26 cellular contexts compared by ENCODE assay signal in the genomic region with DNA sequence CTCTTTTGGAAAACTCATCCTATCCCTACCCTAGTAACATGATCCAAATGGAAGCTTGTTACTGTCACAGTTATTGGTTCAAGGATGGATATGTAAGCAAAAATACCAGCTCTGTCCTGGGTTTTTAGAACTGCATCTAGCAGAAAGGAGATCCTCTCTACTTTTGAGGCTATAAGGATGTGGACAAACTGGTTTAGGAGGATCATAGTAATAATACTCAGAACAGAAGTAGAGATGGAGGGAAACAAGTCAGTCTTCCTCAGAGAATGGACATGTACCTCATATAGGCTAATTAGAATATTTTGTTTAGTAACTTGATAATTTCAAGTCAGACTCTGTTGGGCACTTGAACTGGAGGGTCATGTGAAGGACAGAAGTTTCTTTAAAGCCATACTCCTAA. TPM values are rescaled to one million over a fixed set of nuclear protein-coding genes. Genes with fewer than 3 reads are reported as not detected.
DNase-seq lines count a peak whose midpoint lies in the region; ATAC-seq, FAIRE-seq and TF ChIP-seq lines count a peak whose summit lies in the region.
"Had no signal": no experiment of that assay in that cellular context is flagged by ENCODE, and none has a peak within 500 bp of the region (broad histone marks: within the 10 kb centered on the region; RNA-seq: fewer than 3 reads in every experiment).

No MANE protein-coding gene starts in this region.

- no peak for DNase-seq in activated CD8-positive, alpha-beta T cell treated with anti-CD3 and anti-CD28 coated beads for 36 hours
- DNase-seq in activated CD8-positive, alpha-beta T cell treated with anti-CD3 and anti-CD28 coated beads, Interleukin-2, amount 10 ng/mL, durations not matched to agents 7 days and 5 days, result no peak
- no peak for DNase-seq in HTR-8/SVneo (ENCODE audit: insufficient read length, low spot score)
- DNase-seq in activated T-helper 2 cell treated with anti-CD3 and anti-CD28 coated beads, Interferon-gamma antibody, Interleukin-2, Interleukin-4, amounts not matched to agents 10 μg/mL and 5 μg/mL and 100 μg/mL, durations not matched to agents 14 hours and 24 hours and 36 hours (ENCODE audit: low spot score), result no peak
- DNase-seq in stimulated activated effector memory CD8-positive, alpha-beta T cell treated with anti-CD3 and anti-CD28 coated beads, Interleukin-12 subunit alpha, Interleukin-12 subunit beta, amount 100 ng/mL, for 72 hours (ENCODE audit: low spot score in 2 of 2), result no peak
- DNase-seq: ACHN; BE2C; caudate nucleus; foreskin fibroblast; head of caudate nucleus; kidney; midbrain; naive thymus-derived CD8-positive, alpha-beta T cell; NCI-H146; NCI-H2171 treated with DMSO at 0.1 percent for 48 hours; NCI-H526; NK-92 treated with Interleukin-12 subunit alpha and Interleukin-12 subunit beta, amount 100 ng/mL, for 24 hours; Peyer's patch; SIG-M5; stomach; thyroid gland had no signal

- H3K4me3 Mint-ChIP-seq in activated CD8-positive, alpha-beta T cell treated with anti-CD3 and anti-CD28 coated beads for 36 hours, result no peak overlapping the region
- H3K4me3 Mint-ChIP-seq in activated CD8-positive, alpha-beta T cell treated with anti-CD3 and anti-CD28 coated beads, Interleukin-2, amount 10 ng/mL, durations not matched to agents 7 days and 5 days, result no peak overlapping the region
- H3K4me3 Mint-ChIP-seq in activated T-helper 2 cell treated with anti-CD3 and anti-CD28 coated beads, Interferon-gamma antibody, Interleukin-2, Interleukin-4, amounts not matched to agents 10 μg/mL and 5 μg/mL and 100 μg/mL, durations not matched to agents 14 hours and 24 hours and 36 hours (ENCODE audit: low read depth), result peak overlapping the region; percentile 2
- H3K4me3 Mint-ChIP-seq in stimulated activated effector memory CD8-positive, alpha-beta T cell treated with anti-CD3 and anti-CD28 coated beads, Interleukin-12 subunit alpha, Interleukin-12 subunit beta, amount 100 ng/mL, for 72 hours, result peak overlapping the region; percentile 41

- peaks cover 5% of the 10 kb centered on the region for H3K9me3 Mint-ChIP-seq in activated CD8-positive, alpha-beta T cell treated with anti-CD3 and anti-CD28 coated beads for 36 hours
- peaks cover 10% of the 10 kb centered on the region for H3K9me3 Mint-ChIP-seq in activated CD8-positive, alpha-beta T cell treated with anti-CD3 and anti-CD28 coated beads, Interleukin-2, amount 10 ng/mL, durations not matched to agents 7 days and 5 days (ENCODE audit: insufficient read depth)
- H3K9me3 Mint-ChIP-seq in activated T-helper 2 cell treated with anti-CD3 and anti-CD28 coated beads, Interferon-gamma antibody, Interleukin-2, Interleukin-4, amounts not matched to agents 10 μg/mL and 5 μg/mL and 100 μg/mL, durations not matched to agents 14 hours and 24 hours and 36 hours, result peaks cover 11% of the 10 kb centered on the region
- no peaks in the 10 kb centered on the region for H3K9me3 Mint-ChIP-seq in stimulated activated effector memory CD8-positive, alpha-beta T cell treated with anti-CD3 and anti-CD28 coated beads, Interleukin-12 subunit alpha, Interleukin-12 subunit beta, amount 100 ng/mL, for 72 hours

- intact Hi-C loops in activated CD8-positive, alpha-beta T cell treated with anti-CD3 and anti-CD28 coated beads for 36 hours (cut with micrococcal nuclease), result no loop called here
- intact Hi-C loops in activated T-helper 2 cell treated with anti-CD3 and anti-CD28 coated beads, Interferon-gamma antibody, Interleukin-2, Interleukin-4, amounts not matched to agents 10 μg/mL and 5 μg/mL and 100 μg/mL, durations not matched to agents 14 hours and 24 hours and 36 hours (cut with micrococcal nuclease), result loop anchor here (5.0 to 10.0 kb wide), 2 partner anchors 78 to 266 kb away; no protein-coding TSS in a partner anchor

- peaks cover 38% of the 10 kb centered on the region for H3K36me3 Mint-ChIP-seq in activated CD8-positive, alpha-beta T cell treated with anti-CD3 and anti-CD28 coated beads for 36 hours (ENCODE audit: low read depth)
- H3K36me3 Mint-ChIP-seq in activated CD8-positive, alpha-beta T cell treated with anti-CD3 and anti-CD28 coated beads, Interleukin-2, amount 10 ng/mL, durations not matched to agents 7 days and 5 days (ENCODE audit: low read depth), result peaks cover 56% of the 10 kb centered on the region
- peaks cover 60% of the 10 kb centered on the region for H3K36me3 Mint-ChIP-seq in activated T-helper 2 cell treated with anti-CD3 and anti-CD28 coated beads, Interferon-gamma antibody, Interleukin-2, Interleukin-4, amounts not matched to agents 10 μg/mL and 5 μg/mL and 100 μg/mL, durations not matched to agents 14 hours and 24 hours and 36 hours (ENCODE audit: low read depth)
- peaks cover 18% of the 10 kb centered on the region for H3K36me3 Mint-ChIP-seq in stimulated activated effector memory CD8-positive, alpha-beta T cell treated with anti-CD3 and anti-CD28 coated beads, Interleukin-12 subunit alpha, Interleukin-12 subunit beta, amount 100 ng/mL, for 72 hours

- POLR2A ChIA-PET in activated CD8-positive, alpha-beta T cell treated with anti-CD3 and anti-CD28 coated beads for 36 hours (lab: Charles Lee), result interaction anchor here (0.7 to 0.9 kb wide), 3 partner anchors 20 to 156 kb away, joined by 3 to 4 read pairs (median 3); no protein-coding TSS in a partner anchor
- POLR2A ChIA-PET in activated CD8-positive, alpha-beta T cell treated with anti-CD3 and anti-CD28 coated beads, Interleukin-2, amount 10 ng/mL, durations not matched to agents 7 days and 5 days (lab: Charles Lee), result interaction anchor here (0.6 kb wide), 1 partner anchor 49 kb away, joined by 4 read pairs; no protein-coding TSS in a partner anchor

- peaks cover 52% of the 10 kb centered on the region for H3K4me1 Mint-ChIP-seq in activated CD8-positive, alpha-beta T cell treated with anti-CD3 and anti-CD28 coated beads for 36 hours (ENCODE audit: low read depth)
- peaks cover 45% of the 10 kb centered on the region for H3K4me1 Mint-ChIP-seq in activated CD8-positive, alpha-beta T cell treated with anti-CD3 and anti-CD28 coated beads, Interleukin-2, amount 10 ng/mL, durations not matched to agents 7 days and 5 days (ENCODE audit: low read depth)
- H3K4me1 Mint-ChIP-seq in activated T-helper 2 cell treated with anti-CD3 and anti-CD28 coated beads, Interferon-gamma antibody, Interleukin-2, Interleukin-4, amounts not matched to agents 10 μg/mL and 5 μg/mL and 100 μg/mL, durations not matched to agents 14 hours and 24 hours and 36 hours (ENCODE audit: low read depth), result peaks cover 42% of the 10 kb centered on the region
- H3K4me1 Mint-ChIP-seq in stimulated activated effector memory CD8-positive, alpha-beta T cell treated with anti-CD3 and anti-CD28 coated beads, Interleukin-12 subunit alpha, Interleukin-12 subunit beta, amount 100 ng/mL, for 72 hours, result peaks cover 33% of the 10 kb centered on the region

- H3K27ac Mint-ChIP-seq in activated CD8-positive, alpha-beta T cell treated with anti-CD3 and anti-CD28 coated beads for 36 hours, result peak overlapping the region; percentile 66
- H3K27ac Mint-ChIP-seq in activated CD8-positive, alpha-beta T cell treated with anti-CD3 and anti-CD28 coated beads, Interleukin-2, amount 10 ng/mL, durations not matched to agents 7 days and 5 days, result no peak overlapping the region
- H3K27ac Mint-ChIP-seq in activated T-helper 2 cell treated with anti-CD3 and anti-CD28 coated beads, Interferon-gamma antibody, Interleukin-2, Interleukin-4, amounts not matched to agents 10 μg/mL and 5 μg/mL and 100 μg/mL, durations not matched to agents 14 hours and 24 hours and 36 hours, result peak overlapping the region; percentile 68
- H3K27ac Mint-ChIP-seq in stimulated activated effector memory CD8-positive, alpha-beta T cell treated with anti-CD3 and anti-CD28 coated beads, Interleukin-12 subunit alpha, Interleukin-12 subunit beta, amount 100 ng/mL, for 72 hours, result peak overlapping the region; percentile 88

- no peak for TF ChIP-seq CTCF in activated CD8-positive, alpha-beta T cell treated with anti-CD3 and anti-CD28 coated beads for 36 hours (IDR thresholded peaks at IDR 0.05)

- H3K27me3 Mint-ChIP-seq in activated CD8-positive, alpha-beta T cell treated with anti-CD3 and anti-CD28 coated beads for 36 hours, result no peaks in the 10 kb centered on the region
- no peaks in the 10 kb centered on the region for H3K27me3 Mint-ChIP-seq in activated CD8-positive, alpha-beta T cell treated with anti-CD3 and anti-CD28 coated beads, Interleukin-2, amount 10 ng/mL, durations not matched to agents 7 days and 5 days (ENCODE audit: low read depth)
- no peaks in the 10 kb centered on the region for H3K27me3 Mint-ChIP-seq in activated T-helper 2 cell treated with anti-CD3 and anti-CD28 coated beads, Interferon-gamma antibody, Interleukin-2, Interleukin-4, amounts not matched to agents 10 μg/mL and 5 μg/mL and 100 μg/mL, durations not matched to agents 14 hours and 24 hours and 36 hours (ENCODE audit: low read depth)
- H3K27me3 Mint-ChIP-seq: activated naive CD8-positive, alpha-beta T cell; naive thymus-derived CD8-positive, alpha-beta T cell had no signal

- ATAC-seq in activated CD8-positive, alpha-beta T cell treated with anti-CD3 and anti-CD28 coated beads for 36 hours, result no peak
- no peak for ATAC-seq in activated CD8-positive, alpha-beta T cell treated with anti-CD3 and anti-CD28 coated beads, Interleukin-2, amount 10 ng/mL, durations not matched to agents 7 days and 5 days
- no peak for ATAC-seq in stimulated activated effector memory CD8-positive, alpha-beta T cell treated with anti-CD3 and anti-CD28 coated beads, Interleukin-12 subunit alpha, Interleukin-12 subunit beta, amount 100 ng/mL, for 72 hours
- ATAC-seq in GM19023 (IDR thresholded peaks at IDR 0.05; ENCODE audit: unreplicated experiment) (no peak), HG02623 (IDR thresholded peaks at IDR 0.05; ENCODE audit: unreplicated experiment) (no peak)
- ATAC-seq: esophagus mucosa; naive thymus-derived CD8-positive, alpha-beta T cell had no signal

- CTCF ChIA-PET in activated CD8-positive, alpha-beta T cell treated with anti-CD3 and anti-CD28 coated beads for 36 hours (lab: Charles Lee), result interaction anchor here (1.3 to 1.5 kb wide), 4 partner anchors 9 to 511 kb away, joined by 3 to 7 read pairs (median 3); no protein-coding TSS in a partner anchor
- CTCF ChIA-PET in activated CD8-positive, alpha-beta T cell treated with anti-CD3 and anti-CD28 coated beads, Interleukin-2, amount 10 ng/mL, durations not matched to agents 7 days and 5 days (lab: Charles Lee), result interaction anchor here (1.1 to 1.7 kb wide), 3 partner anchors 26 to 386 kb away, joined by 3 to 7 read pairs (median 3); a partner anchor contains a TSS

- FAIRE-seq in HTR-8/SVneo (lab: Jason Lieb, UNC), result peak; percentile 79
- FAIRE-seq: kidney, TTC549 had no signal

RNA-seq across cellular contexts. Expression of a gene that starts 26.6 kb away (rescaled TPM):
- total RNA-seq in activated CD8-positive, alpha-beta T cell treated with anti-CD3 and anti-CD28 coated beads for 36 hours, result 10 to 100 TPM; 55.7 to 61.0 TPM
- 100 to 1,000 TPM in 1 of 2 experiments, 10 to 100 TPM in 1; 99.2 to 101 TPM for total RNA-seq in activated CD8-positive, alpha-beta T cell treated with anti-CD3 and anti-CD28 coated beads, Interleukin-2, amount 10 ng/mL, durations not matched to agents 7 days and 5 days
- 110 and 124 TPM in 2 replicates for total RNA-seq in activated T-helper 2 cell treated with anti-CD3 and anti-CD28 coated beads, Interferon-gamma antibody, Interleukin-2, Interleukin-4, amounts not matched to agents 10 μg/mL and 5 μg/mL and 100 μg/mL, durations not matched to agents 14 hours and 24 hours and 36 hours

Comparison
In these comparisons a context has a peak if more than half of its experiments do, and no peak if none do; other contexts are left out.
1. H3K4me3 Mint-ChIP-seq: peak in activated T-helper 2 cell treated with anti-CD3 and anti-CD28 coated beads, Interferon-gamma antibody, Interleukin-2, Interleukin-4, amounts not matched to agents 10 μg/mL and 5 μg/mL and 100 μg/mL, durations not matched to agents 14 hours and 24 hours and 36 hours (single experiment) and stimulated activated effector memory CD8-positive, alpha-beta T cell treated with anti-CD3 and anti-CD28 coated beads, Interleukin-12 subunit alpha, Interleukin-12 subunit beta, amount 100 ng/mL, for 72 hours (single experiment); none in activated CD8-positive, alpha-beta T cell treated with anti-CD3 and anti-CD28 coated beads for 36 hours (single experiment) and activated CD8-positive, alpha-beta T cell treated with anti-CD3 and anti-CD28 coated beads, Interleukin-2, amount 10 ng/mL, durations not matched to agents 7 days and 5 days (single experiment).